24 cellular contexts compared by ENCODE assay signal in genomic region chr10:47181057-47181849, GRCh38.
DNase-seq lines count a peak whose midpoint lies in the region; ATAC-seq and TF ChIP-seq lines count a peak whose summit lies in the region.
"Had no signal": no experiment of that assay in that cellular context is flagged by ENCODE, and none has a peak within 500 bp of the region (broad histone marks: within the 10 kb centered on the region; RNA-seq: fewer than 3 reads in every experiment).

No MANE protein-coding gene starts in this region.

- H3K4me3 ChIP-seq in upper lobe of left lung = no peak overlapping the region
- H3K4me3 ChIP-seq: body of pancreas, suprapubic skin had no signal

- DNase-seq in NCI-H748 (lab: John Stamatoyannopoulos, UW; ENCODE audit: unreplicated experiment) (peak; percentile 3), NCI-H748 treated with DMSO at 0.1 percent for 48 hours (lab: John Stamatoyannopoulos, UW) (no peak), erythroblast (lab: John Stamatoyannopoulos, UW) (peak; percentile 11 to 23), upper lobe of left lung (peak; percentile 15 to 69)
- no peak for DNase-seq in stimulated activated naive CD8-positive, alpha-beta T cell treated with anti-CD3 and anti-CD28 coated beads, Interleukin-15, amount 100 ng/mL, for 72 hours
- DNase-seq in stimulated activated naive CD8-positive, alpha-beta T cell treated with anti-CD3 and anti-CD28 coated beads, Interleukin-15, Interleukin-2, amounts not matched to agents 100 U/mL and 50 U/mL, for 24 hours = no peak
- DNase-seq: 8988T; activated CD4-positive, CD25-positive, alpha-beta regulatory T cell treated with anti-CD3 and anti-CD28 coated beads, Interleukin-2, amount 50 U/mL, for 72 hours; activated T-cell treated with anti-CD3 and anti-CD28 coated beads, Interleukin-2, amount 50 U/mL, for 48 hours; AML-193; body of pancreas; DMS 273 treated with DMSO at 0.1 percent for 48 hours; MV-4-11; NCI-H526; PC-3; SHP77; stimulated activated CD4-positive, alpha-beta T cell treated with anti-CD3 and anti-CD28 coated beads, Interleukin-2, amount 100 ng/mL, for 48 hours; T-cell had no signal

- H3K4me1 Mint-ChIP-seq in stimulated activated naive CD8-positive, alpha-beta T cell treated with anti-CD3 and anti-CD28 coated beads, Interleukin-15, amount 100 ng/mL, for 72 hours = peaks cover 7% of the 10 kb centered on the region
- H3K4me1 Mint-ChIP-seq: memory B cell; stimulated activated effector memory CD8-positive, alpha-beta T cell treated with anti-CD3 and anti-CD28 coated beads, Interleukin-12 subunit alpha, Interleukin-12 subunit beta, amount 100 ng/mL, for 72 hours; T-cell had no signal

- TF ChIP-seq POLR2A in erythroblast (IDR thresholded peaks at IDR 0.05; ENCODE audit: low read length) (no peak), upper lobe of left lung (IDR thresholded peaks at IDR 0.05) (no peak)

- H3K9me3 Mint-ChIP-seq in stimulated activated naive CD8-positive, alpha-beta T cell treated with anti-CD3 and anti-CD28 coated beads, Interleukin-15, amount 100 ng/mL, for 72 hours = peaks cover 0 to 7% of the 10 kb centered on the region in 2 donors
- H3K9me3 Mint-ChIP-seq: CD8-positive, alpha-beta T cell; memory B cell; T-cell had no signal

- no peaks in the 10 kb centered on the region for H3K36me3 ChIP-seq in upper lobe of left lung
- H3K36me3 ChIP-seq: suprapubic skin had no signal

- TF ChIP-seq EP300 in upper lobe of left lung (IDR thresholded peaks at IDR 0.05) = no peak

- no peak overlapping the region for H3K27ac Mint-ChIP-seq in stimulated activated naive CD8-positive, alpha-beta T cell treated with anti-CD3 and anti-CD28 coated beads, Interleukin-15, amount 100 ng/mL, for 72 hours
- H3K27ac Mint-ChIP-seq: CD8-positive, alpha-beta T cell; memory B cell; stimulated activated effector memory CD8-positive, alpha-beta T cell treated with anti-CD3 and anti-CD28 coated beads, Interleukin-12 subunit alpha, Interleukin-12 subunit beta, amount 100 ng/mL, for 72 hours; T-cell had no signal

- no peak overlapping the region for H3K4me3 Mint-ChIP-seq in stimulated activated naive CD8-positive, alpha-beta T cell treated with anti-CD3 and anti-CD28 coated beads, Interleukin-15, amount 100 ng/mL, for 72 hours
- H3K4me3 Mint-ChIP-seq: CD8-positive, alpha-beta T cell; memory B cell; stimulated activated effector memory CD8-positive, alpha-beta T cell treated with anti-CD3 and anti-CD28 coated beads, Interleukin-12 subunit alpha, Interleukin-12 subunit beta, amount 100 ng/mL, for 72 hours; T-cell had no signal

- peak; percentile 47 for ATAC-seq in stimulated activated naive CD8-positive, alpha-beta T cell treated with anti-CD3 and anti-CD28 coated beads, Interleukin-15, amount 100 ng/mL, for 72 hours
- ATAC-seq in stimulated activated naive CD8-positive, alpha-beta T cell treated with anti-CD3 and anti-CD28 coated beads, Interleukin-15, Interleukin-2, amounts not matched to agents 100 U/mL and 50 U/mL, for 24 hours = no peak
- ATAC-seq in upper lobe of left lung (ENCODE audit: low FRiP score in 2 of 2) = no peak
- ATAC-seq in GM21381 (IDR thresholded peaks at IDR 0.05; ENCODE audit: unreplicated experiment) = no peak
- no peak for ATAC-seq in GM21576 (IDR thresholded peaks at IDR 0.05; ENCODE audit: unreplicated experiment)
- ATAC-seq: body of pancreas; CD8-positive, alpha-beta T cell; PC-3; stimulated activated effector memory CD8-positive, alpha-beta T cell treated with anti-CD3 and anti-CD28 coated beads, Interleukin-12 subunit alpha, Interleukin-12 subunit beta, amount 100 ng/mL, for 72 hours; T-cell had no signal

- no peaks in the 10 kb centered on the region for H3K4me1 ChIP-seq in upper lobe of left lung

- no peaks in the 10 kb centered on the region for H3K27me3 ChIP-seq in upper lobe of left lung
- H3K27me3 ChIP-seq: body of pancreas, suprapubic skin had no signal

- H3K27ac ChIP-seq in upper lobe of left lung = no peak overlapping the region
- H3K27ac ChIP-seq: body of pancreas, suprapubic skin had no signal

- H3K9me3 ChIP-seq in upper lobe of left lung = no peaks in the 10 kb centered on the region
- H3K9me3 ChIP-seq: body of pancreas, suprapubic skin had no signal

- no peaks in the 10 kb centered on the region for H3K27me3 Mint-ChIP-seq in stimulated activated naive CD8-positive, alpha-beta T cell treated with anti-CD3 and anti-CD28 coated beads, Interleukin-15, amount 100 ng/mL, for 72 hours
- H3K27me3 Mint-ChIP-seq: memory B cell, T-cell had no signal

- TF ChIP-seq CTCF in upper lobe of left lung (IDR thresholded peaks at IDR 0.05) = no peak

- 87 to 97% methylated on average over 13 to 19 of the region's 19 CpGs for WGBS in upper lobe of left lung, 2 donors

Comparison
In these comparisons a context has a peak if more than half of its experiments do, and no peak if none do; other contexts are left out.
1. DNase-seq: peak in NCI-H748 (single experiment), erythroblast (2 of 2) and upper lobe of left lung (2 of 2); none in NCI-H748 treated with DMSO at 0.1 percent for 48 hours (single experiment), stimulated activated naive CD8-positive, alpha-beta T cell treated with anti-CD3 and anti-CD28 coated beads, Interleukin-15, amount 100 ng/mL, for 72 hours (0 of 2) and stimulated activated naive CD8-positive, alpha-beta T cell treated with anti-CD3 and anti-CD28 coated beads, Interleukin-15, Interleukin-2, amounts not matched to agents 100 U/mL and 50 U/mL, for 24 hours (single experiment).